Comparison of ENCODE assay signal across 9 cellular contexts in the genomic region with DNA sequence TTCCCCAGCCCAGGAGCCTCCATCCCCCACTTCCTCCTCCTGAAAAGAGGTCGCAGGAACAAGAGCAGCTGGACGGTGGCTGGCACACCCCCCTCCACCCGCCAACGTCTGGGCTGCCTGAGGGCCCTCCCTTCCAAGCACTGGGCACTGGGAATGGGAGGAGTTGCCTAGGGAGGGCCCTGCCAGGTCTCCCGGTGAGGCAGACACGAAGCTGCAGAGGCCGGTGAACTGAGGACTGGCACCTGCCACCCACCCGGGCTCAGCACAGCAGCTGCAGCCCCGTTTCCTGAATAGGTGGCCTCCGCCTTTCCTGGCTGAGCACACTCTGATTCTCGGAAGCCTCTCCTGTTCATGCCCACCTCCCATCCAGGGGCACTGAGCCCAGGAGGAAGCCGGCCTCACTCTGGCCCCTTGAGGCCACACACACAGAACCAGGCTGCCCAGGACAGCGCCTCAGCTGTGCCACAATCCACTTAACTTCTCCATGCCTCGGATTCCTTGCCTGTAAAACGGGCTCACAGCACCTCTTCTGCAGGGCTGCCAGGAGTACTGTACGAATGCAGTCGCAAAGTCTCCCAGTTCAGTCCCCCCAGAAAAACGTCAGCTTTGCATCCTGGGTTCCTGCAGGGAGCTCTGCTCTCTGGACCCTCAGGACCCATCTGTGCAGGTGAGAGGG. TPM values are rescaled to one million over a fixed set of nuclear protein-coding genes. Genes with fewer than 3 reads are reported as not detected.
DNase-seq lines count a peak whose midpoint lies in the region; ATAC-seq and TF ChIP-seq lines count a peak whose summit lies in the region.
"Had no signal": no experiment of that assay in that cellular context is flagged by ENCODE, and none has a peak within 500 bp of the region (broad histone marks: within the 10 kb centered on the region; RNA-seq: fewer than 3 reads in every experiment).

No MANE protein-coding gene starts in this region.

- H3K4me2 ChIP-seq in BLaER1 treated with 17β-estradiol and CSF1 and Interleukin-3, amounts not matched to agents 10 nM and 100 nM = peak overlapping the region; percentile 95 to 100 (median 99)

- peaks cover 54 to 71% (median 63%) of the 10 kb centered on the region in 10 experiments for H3K4me1 ChIP-seq in BLaER1 treated with 17β-estradiol and CSF1 and Interleukin-3, amounts not matched to agents 10 nM and 100 nM
- H3K4me1 ChIP-seq in breast epithelium = peaks cover 10 to 12% of the 10 kb centered on the region in 2 donors

- peak overlapping the region; percentile 61 to 84 (median 76); a peak in 21 of 22 replicates for H3K9ac ChIP-seq in BLaER1 treated with 17β-estradiol and CSF1 and Interleukin-3, amounts not matched to agents 10 nM and 100 nM

- TF ChIP-seq CTCF in breast epithelium (IDR thresholded peaks at IDR 0.05) = no peak

- intact Hi-C loops in breast epithelium (cut with DNase I; ENCODE audit: low total_unique reads) = no loop called here

- H3K4me3 ChIP-seq in BLaER1 treated with 17β-estradiol and CSF1 and Interleukin-3, amounts not matched to agents 10 nM and 100 nM = peak overlapping the region; percentile 72 to 86 (median 81)
- H3K4me3 ChIP-seq in breast epithelium = peak overlapping the region; percentile 60 to 91 (median 64)

- H3K27ac ChIP-seq in BLaER1 treated with 17β-estradiol and CSF1 and Interleukin-3, amounts not matched to agents 10 nM and 100 nM = peak overlapping the region in 4 of 11 experiments; percentile 37 to 70 (median 62); a peak in 9 of 22 replicates
- peak overlapping the region in 1 of 2 donors; percentile 66 for H3K27ac ChIP-seq in breast epithelium

- no peak for TF ChIP-seq POLR2A in breast epithelium (IDR thresholded peaks at IDR 0.05)

- peaks cover 28 to 54% (median 46%) of the 10 kb centered on the region in 11 experiments for H3K27me3 ChIP-seq in BLaER1 treated with 17β-estradiol and CSF1 and Interleukin-3, amounts not matched to agents 10 nM and 100 nM
- peaks cover 5 to 23% of the 10 kb centered on the region in 2 donors for H3K27me3 ChIP-seq in breast epithelium

- no peaks in the 10 kb centered on the region for H3K9me3 ChIP-seq in BLaER1 treated with 17β-estradiol and CSF1 and Interleukin-3, amounts not matched to agents 10 nM and 100 nM (replicated peaks in 1 of 11)
- H3K9me3 ChIP-seq in breast epithelium = no peaks in the 10 kb centered on the region

- DNase-seq in M059J (ENCODE audit: low read depth) (peak; percentile 52), breast epithelium (ENCODE audit: low spot score in 2 of 2) (no peak), midbrain (lab: John Stamatoyannopoulos, UW) (peak; percentile 23), HuH-7.5 (ENCODE audit: low spot score) (no peak), NAMALWA (ENCODE audit: low spot score) (no peak)

- peaks cover 37 to 82% (median 67%) of the 10 kb centered on the region in 11 experiments for H4K20me1 ChIP-seq in BLaER1 treated with 17β-estradiol and CSF1 and Interleukin-3, amounts not matched to agents 10 nM and 100 nM

- H3K36me3 ChIP-seq in BLaER1 treated with 17β-estradiol and CSF1 and Interleukin-3, amounts not matched to agents 10 nM and 100 nM = peaks cover 5 to 17% (median 11%) of the 10 kb centered on the region in 11 experiments; a peak in 21 of 22 replicates
- no peaks in the 10 kb centered on the region for H3K36me3 ChIP-seq in breast epithelium

- no peak for ATAC-seq in GM18868 (IDR thresholded peaks at IDR 0.05; ENCODE audit: unreplicated experiment)
- no peak for ATAC-seq in GM21390 (IDR thresholded peaks at IDR 0.05; ENCODE audit: unreplicated experiment)

RNA-seq across cellular contexts. Expression of a gene that starts 1.3 kb away (rescaled TPM):
- 8.2 and 10.7 TPM in 2 replicates for total RNA-seq in M059J (2014; rRNA removed; shearing (Covaris generic))
- total RNA-seq in breast epithelium = 10 to 100 TPM; 21.9 to 63.9 (median 63.1) TPM

RNA-seq across cellular contexts. Expression of a gene that starts 9.2 kb away (rescaled TPM):
- not detected in 2 replicates for total RNA-seq in M059J (2014; rRNA removed; shearing (Covaris generic))
- total RNA-seq in breast epithelium = 1 to 10 TPM in 2 of 3 donors, under 1 TPM in 1; 0.16 to 6.7 (median 3.6) TPM
- total RNA-seq: dermis microvascular lymphatic vessel endothelial cell had no signal

RNA-seq across cellular contexts. Expression of a gene that starts 12.8 kb away (rescaled TPM):
- not detected in 2 replicates for total RNA-seq in M059J (2014; rRNA removed; shearing (Covaris generic))
- not detected for total RNA-seq in breast epithelium
- total RNA-seq: dermis microvascular lymphatic vessel endothelial cell had no signal

RNA-seq across cellular contexts. Expression of a gene that starts 16.6 kb away (rescaled TPM):
- 9.2 and 10.2 TPM in 2 replicates for total RNA-seq in M059J (2014; rRNA removed; shearing (Covaris generic))
- total RNA-seq in breast epithelium = 10 to 100 TPM; 17.0 to 30.6 (median 18.9) TPM

RNA-seq across cellular contexts. Expression of a gene that starts 25.7 kb away (rescaled TPM):
- 11.8 and 28.5 TPM in 2 replicates for total RNA-seq in M059J (2014; rRNA removed; shearing (Covaris generic))
- total RNA-seq in breast epithelium = 1 to 10 TPM in 2 of 3 donors, under 1 TPM in 1; 0.96 to 2.9 (median 2.8) TPM

Comparison
In these comparisons a context has a peak if more than half of its experiments do, and no peak if none do; other contexts are left out.
1. DNase-seq: peak in M059J (single experiment) and midbrain (single experiment); none in breast epithelium (0 of 2), HuH-7.5 (single experiment) and NAMALWA (single experiment).